Comparison of ENCODE assay signal across 9 cellular contexts in genomic region chr17:28503420-28503819, GRCh38. TPM values are rescaled to one million over a fixed set of nuclear protein-coding genes. Genes with fewer than 3 reads are reported as not detected.
"Had no signal": no experiment of that assay in that cellular context is flagged by ENCODE, and none has a peak within 500 bp of the region (broad histone marks: within the 10 kb centered on the region; RNA-seq: fewer than 3 reads in every experiment).

No MANE protein-coding gene starts in this region.

- H3K4me1 ChIP-seq: HAP-1 had no signal

- H3K27ac ChIP-seq: GM23248, HL-60 had no signal

- DNase-seq: GM23248, GOT3, H7, KBM-7 had no signal

- H3K36me3 ChIP-seq: HAP-1 had no signal

- H3K4me3 ChIP-seq: GM23248, HAP-1 had no signal

- H3K9me3 ChIP-seq: HAP-1 had no signal

RNA-seq across cellular contexts. Expression of gene FOXN1, which starts 2.7 kb away (rescaled TPM):
- total RNA-seq: GM23248, H4, H7, HepG2, HT1080 had no signal

RNA-seq across cellular contexts. Expression of gene SLC13A2, which starts 30.0 kb away (rescaled TPM):
- total RNA-seq: GM23248, H4, H7, HepG2, HT1080 had no signal
